8 cellular contexts compared by ENCODE assay signal in genomic region chr10:52951819-52952218, GRCh38.
A peak's percentile ranks its signal among the peaks of the same experiment; 100 is the strongest.
DNase-seq lines count a peak whose midpoint lies in the region; ATAC-seq, FAIRE-seq and TF ChIP-seq lines count a peak whose summit lies in the region.

No MANE protein-coding gene starts in this region.

- intact Hi-C loops in sigmoid colon (cut with DNase I) = no loop called here

- FAIRE-seq in small intestine (lab: Jason Lieb, UNC) = no peak

- H3K4me1 ChIP-seq in small intestine (ENCODE audit: control insufficient read depth in 2 of 2, insufficient read depth in 1 of 2, low read depth in 1 of 2, low read length in 1 of 2) (peaks cover 0 to 2% of the 10 kb centered on the region in 2 donors), sigmoid colon (no peaks in the 10 kb centered on the region)

- POLR2A ChIA-PET in BJ (lab: Charles Lee) = no interaction called here

- TF ChIP-seq POLR2A in sigmoid colon (IDR thresholded peaks at IDR 0.05) = no peak

- TF ChIP-seq EP300 in sigmoid colon (IDR thresholded peaks at IDR 0.05) = no peak

- no peak for DNase-seq in BJ (ENCODE audit: low read depth)
- peak; percentile 20 for DNase-seq in NCI-H748 treated with DMSO at 0.1 percent for 48 hours (lab: John Stamatoyannopoulos, UW)
- peak; percentile 12 for DNase-seq in fibroblast of peridontal ligament (ENCODE audit: extremely low read depth)
- peak; percentile 73 for DNase-seq in small intestine
- DNase-seq in sigmoid colon = no peak
- DNase-seq in KG1 (lab: John Stamatoyannopoulos, UW) = no peak

- TF ChIP-seq CTCF in BJ (IDR thresholded peaks at IDR 0.05; ENCODE audit: insufficient read depth, low read depth, low read length) = peak; percentile 41
- TF ChIP-seq CTCF in sigmoid colon (IDR thresholded peaks at IDR 0.05) = peak in 1 of 4 experiments; percentile 9

- 11 to 26% (median 15%) methylated on average over 5 of the region's 5 CpGs for WGBS in small intestine, 3 donors
- 21 to 31% methylated on average over 5 of the region's 5 CpGs for WGBS in sigmoid colon, 2 donors

- H3K36me3 ChIP-seq in BJ (ENCODE audit: control insufficient read depth, insufficient read depth, low read length) = no peaks in the 10 kb centered on the region
- no peaks in the 10 kb centered on the region for H3K36me3 ChIP-seq in small intestine (ENCODE audit: control insufficient read depth in 2 of 2, insufficient read depth in 2 of 2, low read length in 2 of 2)
- H3K36me3 ChIP-seq in sigmoid colon = no peaks in the 10 kb centered on the region

- H3K9me3 ChIP-seq in small intestine (ENCODE audit: control insufficient read depth, low read depth) = no peaks in the 10 kb centered on the region
- no peaks in the 10 kb centered on the region for H3K9me3 ChIP-seq in sigmoid colon

- no peak overlapping the region for H3K4me3 ChIP-seq in BJ (ENCODE audit: low read depth, low read length)
- H3K4me3 ChIP-seq in small intestine (ENCODE audit: low read depth in 1 of 2, low read length in 2 of 2) = no peak overlapping the region
- no peak overlapping the region for H3K4me3 ChIP-seq in sigmoid colon

- CTCF ChIA-PET in BJ (lab: Yijun Ruan, JAX) = interaction anchor here (0.7 kb wide), 1 partner anchor 196 kb away, joined by 3 read pairs; no protein-coding TSS in a partner anchor

- H3K27me3 ChIP-seq in BJ (ENCODE audit: control insufficient read depth, insufficient read depth, low read length) (no peaks in the 10 kb centered on the region), small intestine (ENCODE audit: control insufficient read depth in 2 of 2, insufficient read depth in 2 of 2, low read length in 2 of 2) (no peaks in the 10 kb centered on the region), sigmoid colon (no peaks in the 10 kb centered on the region)

- ATAC-seq in GM18870 (IDR thresholded peaks at IDR 0.05; ENCODE audit: unreplicated experiment) = peak; percentile 99
- peak; percentile 93 for ATAC-seq in HG02981 (IDR thresholded peaks at IDR 0.05; ENCODE audit: unreplicated experiment)

- H3K27ac ChIP-seq in small intestine (ENCODE audit: low read depth in 1 of 2, low read length in 1 of 2) (no peak overlapping the region), sigmoid colon (no peak overlapping the region)

Comparison
In these comparisons a context has a peak if more than half of its experiments do, and no peak if none do; other contexts are left out.
1. DNase-seq: peak in NCI-H748 treated with DMSO at 0.1 percent for 48 hours (single experiment), fibroblast of peridontal ligament (single experiment) and small intestine (single experiment); none in BJ (single experiment), sigmoid colon (single experiment) and KG1 (single experiment).